In the genomic region with DNA sequence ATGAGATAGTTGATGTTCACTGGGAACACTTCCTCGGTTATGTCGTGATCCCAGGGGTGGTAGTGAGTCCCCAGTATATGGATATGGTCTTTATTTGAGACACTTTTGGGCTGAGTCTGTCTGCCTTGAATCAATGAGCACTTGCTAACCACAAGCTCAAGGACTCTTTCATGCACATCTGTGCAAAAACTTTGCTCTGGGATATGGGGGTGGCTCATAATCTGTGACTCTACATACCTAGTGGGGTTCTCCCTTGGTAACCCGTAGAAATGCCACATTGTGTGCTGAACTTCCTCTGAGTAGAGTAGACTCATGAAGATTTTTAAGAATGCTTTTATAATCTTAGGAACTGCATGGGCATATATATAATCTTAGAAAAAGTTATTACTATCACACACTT, we compare ENCODE assay signal across 18 cellular contexts.
A peak's percentile ranks its signal among the peaks of the same experiment; 100 is the strongest.
DNase-seq lines count a peak whose midpoint lies in the region; ATAC-seq and TF ChIP-seq lines count a peak whose summit lies in the region.
"Had no signal": no experiment of that assay in that cellular context is flagged by ENCODE, and none has a peak within 500 bp of the region (broad histone marks: within the 10 kb centered on the region; RNA-seq: fewer than 3 reads in every experiment).

No MANE protein-coding gene starts in this region.

- CTCF ChIA-PET in A673 (lab: Charles Lee), result no interaction called here

- peaks cover 27 to 65% (median 50%) of the 10 kb centered on the region in 3 experiments; a peak in 6 of 7 replicates for H3K36me3 Mint-ChIP-seq in H9 (ENCODE audit: insufficient read depth in 1 of 3, low read depth in 3 of 3)
- H3K36me3 Mint-ChIP-seq in memory B cell, result peaks cover 54% of the 10 kb centered on the region

- ATAC-seq in memory B cell (ENCODE audit: low read depth) (no peak), GM19328 (IDR thresholded peaks at IDR 0.05; ENCODE audit: unreplicated experiment) (no peak), left lung (no peak)
- ATAC-seq: A549 had no signal

- H3K4me3 Mint-ChIP-seq in H9 (no peak overlapping the region), memory B cell (no peak overlapping the region)
- H3K4me3 Mint-ChIP-seq: CD8-positive, alpha-beta memory T cell had no signal

- peak overlapping the region; percentile 60 for H2BK20ac ChIP-seq in H9 (ENCODE audit: low read depth, low read length, poor library complexity, severe bottlenecking)

- DNase-seq in A673 (ENCODE audit: low spot score) (no peak), H9 (no peak), memory B cell (ENCODE audit: low spot score in 2 of 2) (no peak), NCI-H69 (lab: John Stamatoyannopoulos, UW) (no peak), GM10266 (ENCODE audit: extremely low spot score) (no peak), left lung (no peak)
- DNase-seq: CD8-positive, alpha-beta memory T cell; COR-L47; DMS 273 treated with DMSO at 0.1 percent for 48 hours; DMS53; DND-41; GM23248; HCEC 1CT had no signal

- peaks cover 14% of the 10 kb centered on the region for H3K36me3 ChIP-seq in A673 (ENCODE audit: insufficient read depth, low read length, poor library complexity, severe bottlenecking)
- peaks cover 80% of the 10 kb centered on the region for H3K36me3 ChIP-seq in OCI-LY3 (replicated peaks; ENCODE audit: low read depth, low read length)
- peaks cover 0 to 88% of the 10 kb centered on the region in 2 donors for H3K36me3 ChIP-seq in left lung

- no peaks in the 10 kb centered on the region for H3K27me3 ChIP-seq in A673 (replicated peaks; ENCODE audit: insufficient read depth, low read depth, low read length, poor library complexity)
- no peaks in the 10 kb centered on the region for H3K27me3 ChIP-seq in H9 (ENCODE audit: insufficient read depth, low read length)
- no peaks in the 10 kb centered on the region for H3K27me3 ChIP-seq in OCI-LY3 (ENCODE audit: low read depth, low read length)
- H3K27me3 ChIP-seq in left lung, result no peaks in the 10 kb centered on the region
- H3K27me3 ChIP-seq: BLaER1 treated with 17β-estradiol and CSF1 and Interleukin-3, amounts not matched to agents 10 nM and 100 nM had no signal

- H3K4ac ChIP-seq in H9 (ENCODE audit: low read depth, low read length), result no peak overlapping the region

- no peak overlapping the region for H3K14ac ChIP-seq in H9 (ENCODE audit: insufficient read depth, low read length)

- no peaks in the 10 kb centered on the region for H3K79me1 ChIP-seq in H9 (ENCODE audit: insufficient read depth, low read depth, low read length, poor library complexity, severe bottlenecking)

- no peak overlapping the region for H3K27ac Mint-ChIP-seq in H9
- H3K27ac Mint-ChIP-seq in memory B cell, result peak overlapping the region; percentile 87
- H3K27ac Mint-ChIP-seq: CD8-positive, alpha-beta memory T cell had no signal

- intact Hi-C loops in A673 (cut with micrococcal nuclease; ENCODE audit: unreplicated experiment) (no loop called here), left lung (cut with DNase I) (no loop called here)

- no peak overlapping the region for H2BK120ac ChIP-seq in H9 (ENCODE audit: low read depth, low read length, poor library complexity, severe bottlenecking)

- H3K4me1 ChIP-seq in A673 (ENCODE audit: insufficient read depth, low read length, poor library complexity, severe bottlenecking) (peaks cover 11% of the 10 kb centered on the region), H9 (ENCODE audit: insufficient read depth, low read length) (no peaks in the 10 kb centered on the region), OCI-LY3 (ENCODE audit: low read length) (peaks cover 67% of the 10 kb centered on the region), left lung (peaks cover 0 to 10% of the 10 kb centered on the region in 2 donors)

- H3K9ac ChIP-seq in H9 (ENCODE audit: extremely low read depth, insufficient read length, low read length) (no peak overlapping the region), OCI-LY3 (ENCODE audit: low read length) (no peak overlapping the region)
- H3K9ac ChIP-seq: BLaER1 treated with 17β-estradiol and CSF1 and Interleukin-3, amounts not matched to agents 10 nM and 100 nM; GM23248 had no signal

- POLR2A ChIA-PET in A673 (lab: Charles Lee; ENCODE audit: low non-redundant PET), result no interaction called here

- no peak overlapping the region for H2BK15ac ChIP-seq in H9 (ENCODE audit: low read depth, low read length)

- H2BK5ac ChIP-seq in H9 (ENCODE audit: insufficient read length, low read length), result no peak overlapping the region

- H2AK5ac ChIP-seq in H9 (ENCODE audit: insufficient read length, low read length), result no peak overlapping the region

- no peak overlapping the region for H3K23ac ChIP-seq in H9 (ENCODE audit: insufficient read length, low read depth, low read length)

- H2AFZ ChIP-seq in H9 (ENCODE audit: low read length) (no peak overlapping the region), OCI-LY3 (ENCODE audit: low read depth, low read length) (no peak overlapping the region)
- H2AFZ ChIP-seq: GM23248 had no signal

- no peaks in the 10 kb centered on the region for H3K23me2 ChIP-seq in H9 (ENCODE audit: insufficient read length, low read depth, low read length, poor library complexity, severe bottlenecking)

- H3T11ph ChIP-seq in H9 (ENCODE audit: low read length), result no peak overlapping the region

- H3K56ac ChIP-seq in H9 (ENCODE audit: insufficient read length, low read depth, low read length), result no peak overlapping the region

- H2BK12ac ChIP-seq in H9 (ENCODE audit: insufficient read length, low read depth, low read length), result no peak overlapping the region

- H3K27ac ChIP-seq in A673 (ENCODE audit: low read depth, low read length, poor library complexity, severe bottlenecking) (peak overlapping the region; percentile 80), H9 (ENCODE audit: insufficient read length, low read depth, low read length) (no peak overlapping the region), OCI-LY3 (ENCODE audit: low read length) (0 out of 2 replicates have a peak overlapping the region, but pooled peaks have one; percentile 1), left lung (no peak overlapping the region)
- H3K27ac ChIP-seq: 22Rv1; A549; BLaER1 treated with 17β-estradiol and CSF1 and Interleukin-3, amounts not matched to agents 10 nM and 100 nM; GM23248 had no signal

- BruUV-seq in A673 (replicated peaks; lab: Mats Ljungman, UMichigan), result no TSS peak

- H4K5ac ChIP-seq in H9 (ENCODE audit: insufficient read length, low read depth, low read length), result no peak overlapping the region

- H3K4me3 ChIP-seq in A673 (ENCODE audit: low read depth, low read length, poor library complexity, severe bottlenecking), result no peak overlapping the region
- H3K4me3 ChIP-seq in OCI-LY3 (ENCODE audit: low read length), result no peak overlapping the region
- H3K4me3 ChIP-seq in left lung, result no peak overlapping the region
- H3K4me3 ChIP-seq: A549; BLaER1 treated with 17β-estradiol and CSF1 and Interleukin-3, amounts not matched to agents 10 nM and 100 nM; GM23248 had no signal

- TF ChIP-seq CTCF in A673 (conservative IDR thresholded peaks at IDR 0.05; ENCODE audit: low read depth, low read length), result no peak
- TF ChIP-seq CTCF in H9 (conservative IDR thresholded peaks at IDR 0.05), result no peak
- TF ChIP-seq CTCF in OCI-LY3 (IDR thresholded peaks at IDR 0.05; ENCODE audit: low read depth, low read length), result no peak
- TF ChIP-seq CTCF in GM10266 (IDR thresholded peaks at IDR 0.05; ENCODE audit: control insufficient read depth, insufficient read depth, low read depth, missing control alignments), result no peak
- TF ChIP-seq CTCF in left lung (IDR thresholded peaks at IDR 0.05), result no peak

- H3K9me3 Mint-ChIP-seq in H9, result no peaks in the 10 kb centered on the region
- H3K9me3 Mint-ChIP-seq in memory B cell, result peaks cover 5% of the 10 kb centered on the region

- no peak overlapping the region for H3K18ac ChIP-seq in H9 (ENCODE audit: insufficient read length, low read depth, low read length)

- no peaks in the 10 kb centered on the region for H4K20me1 ChIP-seq in H9 (ENCODE audit: control insufficient read depth, insufficient read depth, insufficient read length)
- H4K20me1 ChIP-seq in OCI-LY3 (ENCODE audit: insufficient read depth, low read length), result no peaks in the 10 kb centered on the region

- H3K9me3 ChIP-seq in A673 (ENCODE audit: low read depth, low read length, poor library complexity, severe bottlenecking) (peaks cover 5% of the 10 kb centered on the region), H9 (ENCODE audit: control insufficient read depth, low read depth, low read length) (no peaks in the 10 kb centered on the region), OCI-LY3 (ENCODE audit: insufficient read depth, low read length) (peaks cover 14% of the 10 kb centered on the region; the same call in 1 of the 2 replicates), left lung (peaks cover 0 to 4% of the 10 kb centered on the region in 2 donors)

- H3K79me2 ChIP-seq in H9 (ENCODE audit: insufficient read depth, low read length), result no peaks in the 10 kb centered on the region
- H3K79me2 ChIP-seq in OCI-LY3 (ENCODE audit: low read length), result peaks cover 94% of the 10 kb centered on the region

- no peaks in the 10 kb centered on the region for H3K27me3 Mint-ChIP-seq in H9 (ENCODE audit: low read depth)
- no peaks in the 10 kb centered on the region for H3K27me3 Mint-ChIP-seq in memory B cell
- H3K27me3 Mint-ChIP-seq: CD8-positive, alpha-beta memory T cell had no signal

- peaks cover 3 to 7% of the 10 kb centered on the region in 2 experiments; a peak in 2 of 4 replicates for H3K4me1 Mint-ChIP-seq in H9
- H3K4me1 Mint-ChIP-seq in memory B cell, result peaks cover 58% of the 10 kb centered on the region
- H3K4me1 Mint-ChIP-seq: CD8-positive, alpha-beta memory T cell had no signal

- no peak overlapping the region for H4K8ac ChIP-seq in H9 (replicated peaks; ENCODE audit: insufficient read length, low read depth, low read length)

- no CpG with 5 or more reads among the region's 3 CpGs for WGBS in H9 (ENCODE audit: extremely low coverage, insufficient read length, low lambda C conversion rate)

- H4K91ac ChIP-seq in H9 (ENCODE audit: insufficient read length, low read depth, low read length), result no peak overlapping the region

- H3K4me2 ChIP-seq in H9 (ENCODE audit: insufficient read depth, insufficient read length, low read length) (no peak overlapping the region), OCI-LY3 (ENCODE audit: low read length) (no peak overlapping the region)
- H3K4me2 ChIP-seq: A549; BLaER1 treated with 17β-estradiol and CSF1 and Interleukin-3, amounts not matched to agents 10 nM and 100 nM had no signal

Comparison
In these comparisons a context has a peak if more than half of its experiments do, and no peak if none do; other contexts are left out.
1. H3K27ac ChIP-seq: peak in A673 (single experiment) and OCI-LY3 (single experiment); none in H9 (single experiment) and left lung (0 of 2).